ENCODE assay signal across 1 cellular context in genomic region chr10:58608356-58608755, GRCh38.
A peak's percentile ranks its signal among the peaks of the same experiment; 100 is the strongest.
TF ChIP-seq lines count a peak whose summit lies in the region.

No MANE protein-coding gene starts in this region.

TF ChIP-seq in IMR-90, 13 proteins besides CTCF, POLR2A, EP300 and RAD21:
- TF ChIP-seq FOS (IDR thresholded peaks at IDR 0.05; ENCODE audit: low read depth, low read length) (no peak), CEBPB (IDR thresholded peaks at IDR 0.05; ENCODE audit: low read depth, low read length) (peak; percentile 76; the same call in 1 of the 2 replicates)
